In the genomic region with DNA sequence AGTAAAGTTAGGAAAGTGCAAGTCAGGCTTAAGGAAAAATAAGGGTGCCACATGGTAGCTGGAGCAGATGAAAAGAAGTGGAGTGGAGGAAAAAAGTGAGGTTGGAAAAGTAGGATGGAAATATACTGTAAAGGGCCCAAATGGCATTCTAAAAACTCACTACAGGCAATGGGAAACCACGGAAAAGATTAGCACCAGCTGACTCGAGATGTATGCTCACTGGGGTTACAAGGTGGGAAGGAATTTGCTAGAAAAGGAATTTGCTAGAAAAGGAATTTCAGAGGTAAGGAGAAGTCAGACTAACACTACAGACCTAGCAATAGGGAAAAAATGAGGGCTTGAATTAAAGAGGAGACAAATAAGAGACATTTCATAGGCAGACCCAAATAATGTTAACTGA, we compare ENCODE assay signal across 16 cellular contexts. TPM values are rescaled to one million over a fixed set of nuclear protein-coding genes. Genes with fewer than 3 reads are reported as not detected.
DNase-seq lines count a peak whose midpoint lies in the region; ATAC-seq and TF ChIP-seq lines count a peak whose summit lies in the region.
"Had no signal": no experiment of that assay in that cellular context is flagged by ENCODE, and none has a peak within 500 bp of the region (broad histone marks: within the 10 kb centered on the region; RNA-seq: fewer than 3 reads in every experiment).

No MANE protein-coding gene starts in this region.

- H3K27me3 Mint-ChIP-seq in activated T-cell treated with anti-CD3 and anti-CD28 coated beads, Interleukin-2, amount 50 U/mL, for 24 hours: no peaks in the 10 kb centered on the region
- H3K27me3 Mint-ChIP-seq in T-helper 17 cell: no peaks in the 10 kb centered on the region

- H3K9ac ChIP-seq in smooth muscle cell (ENCODE audit: low read depth): no peak overlapping the region
- H3K9ac ChIP-seq: KMS-11 had no signal

- peaks cover 8% of the 10 kb centered on the region for H3K4me1 ChIP-seq in smooth muscle cell (ENCODE audit: low read depth)

- H3K36me3 Mint-ChIP-seq in activated T-cell treated with anti-CD3 and anti-CD28 coated beads, Interleukin-2, amount 50 U/mL, for 24 hours (ENCODE audit: low read depth): peaks cover 80% of the 10 kb centered on the region
- H3K36me3 Mint-ChIP-seq in T-helper 17 cell (ENCODE audit: low read depth): peaks cover 15% of the 10 kb centered on the region

- H3K36me3 ChIP-seq in smooth muscle cell (ENCODE audit: low read depth): no peaks in the 10 kb centered on the region
- H3K36me3 ChIP-seq: pancreas had no signal

- WGBS in smooth muscle cell (ENCODE audit: low lambda C conversion rate): 11% methylated on average over 2 of the region's 2 CpGs

- ATAC-seq in T-helper 17 cell (no peak), HG02610 (IDR thresholded peaks at IDR 0.05; ENCODE audit: unreplicated experiment) (no peak)
- ATAC-seq: pancreas had no signal

- no peaks in the 10 kb centered on the region for H3K27me3 ChIP-seq in smooth muscle cell (ENCODE audit: low read depth)
- H3K27me3 ChIP-seq: brain microvascular endothelial cell, pancreas had no signal

- peaks cover 12% of the 10 kb centered on the region for H3K79me2 ChIP-seq in smooth muscle cell (ENCODE audit: low read depth)

- H3F3A ChIP-seq in smooth muscle cell (ENCODE audit: low read depth): no peaks in the 10 kb centered on the region

- H3K9me3 Mint-ChIP-seq in activated T-cell treated with anti-CD3 and anti-CD28 coated beads, Interleukin-2, amount 50 U/mL, for 24 hours: no peaks in the 10 kb centered on the region

- H3K4me2 ChIP-seq in smooth muscle cell: peak overlapping the region; percentile 16
- H3K4me2 ChIP-seq: KMS-11 had no signal

- H3K27ac ChIP-seq in smooth muscle cell (ENCODE audit: low read depth): no peak overlapping the region
- H3K27ac ChIP-seq: brain microvascular endothelial cell, KMS-11, left ventricle myocardium inferior, pancreas had no signal

- peaks cover 3% of the 10 kb centered on the region for H4K20me1 ChIP-seq in smooth muscle cell (ENCODE audit: low read depth)

- H3K4me3 Mint-ChIP-seq in activated T-cell treated with anti-CD3 and anti-CD28 coated beads, Interleukin-2, amount 50 U/mL, for 24 hours: peak overlapping the region; percentile 26
- H3K4me3 Mint-ChIP-seq in T-helper 17 cell: no peak overlapping the region

- H3K4me1 Mint-ChIP-seq in activated T-cell treated with anti-CD3 and anti-CD28 coated beads, Interleukin-2, amount 50 U/mL, for 24 hours (ENCODE audit: low read depth): peaks cover 58% of the 10 kb centered on the region
- H3K4me1 Mint-ChIP-seq in T-helper 17 cell: peaks cover 44% of the 10 kb centered on the region

- peak overlapping the region; percentile 83 for H3K27ac Mint-ChIP-seq in activated T-cell treated with anti-CD3 and anti-CD28 coated beads, Interleukin-2, amount 50 U/mL, for 24 hours
- H3K27ac Mint-ChIP-seq in T-helper 17 cell: peak overlapping the region; percentile 90

- H3K9me3 ChIP-seq in T-helper 17 cell (ENCODE audit: control insufficient read depth, low read length, poor library complexity, severe bottlenecking) (no peaks in the 10 kb centered on the region), smooth muscle cell (replicated peaks; ENCODE audit: low read depth) (no peaks in the 10 kb centered on the region)
- H3K9me3 ChIP-seq: left ventricle myocardium inferior, pancreas had no signal

- H2AFZ ChIP-seq in smooth muscle cell (ENCODE audit: low read depth): no peak overlapping the region

- no peak for DNase-seq in activated T-cell treated with anti-CD3 and anti-CD28 coated beads, Interleukin-2, amount 50 U/mL, for 24 hours
- DNase-seq in activated T-cell treated with anti-CD3 and anti-CD28 coated beads, Interleukin-2, amount 50 U/mL, for 48 hours: no peak
- DNase-seq in T-helper 17 cell: no peak
- DNase-seq in fibroblast of the aortic adventitia (ENCODE audit: low read depth): peak; percentile 34
- no peak for DNase-seq in smooth muscle cell (lab: John Stamatoyannopoulos, UW; ENCODE audit: unreplicated experiment)
- no peak for DNase-seq in NCI-H1048 (lab: John Stamatoyannopoulos, UW)
- DNase-seq in foreskin melanocyte: no peak
- DNase-seq: brain microvascular endothelial cell; left ventricle myocardium inferior; NCI-H2029; NCI-H774; pancreas; stimulated activated CD4-positive, alpha-beta T cell treated with anti-CD3 and anti-CD28 coated beads, Interleukin-12 subunit alpha, Interleukin-12 subunit beta, amount 100 ng/mL, for 4 hours; T1000 had no signal

- no peak for TF ChIP-seq CTCF in fibroblast of the aortic adventitia (IDR thresholded peaks at IDR 0.05; ENCODE audit: insufficient read depth, low read length)
- no peak for TF ChIP-seq CTCF in smooth muscle cell (IDR thresholded peaks at IDR 0.05; ENCODE audit: borderline replicate concordance, insufficient read depth, poor library complexity, severe bottlenecking)

- H3K4me3 ChIP-seq in fibroblast of the aortic adventitia (ENCODE audit: low read depth, low read length): no peak overlapping the region
- H3K4me3 ChIP-seq in smooth muscle cell: no peak overlapping the region
- H3K4me3 ChIP-seq: left ventricle myocardium inferior, pancreas had no signal

RNA-seq across cellular contexts. Expression of a gene that starts 3.6 kb away (rescaled TPM):
- total RNA-seq in T-helper 17 cell: 10 to 100 TPM; 37.2 to 51.5 TPM
- total RNA-seq in fibroblast of the aortic adventitia (ENCODE audit: low replicate concordance): 16.6 and 49.4 TPM in 2 replicates
- 17.7 and 18.6 TPM in 2 replicates for total RNA-seq in smooth muscle cell
- 12.9 and 14.4 TPM in 2 replicates for polyA plus RNA-seq in smooth muscle cell

RNA-seq across cellular contexts. Expression of a gene that starts 37.8 kb away (rescaled TPM):
- 10 to 100 TPM; 69.9 to 96.9 TPM for total RNA-seq in T-helper 17 cell
- 10.2 and 55.7 TPM in 2 replicates for total RNA-seq in fibroblast of the aortic adventitia (ENCODE audit: low replicate concordance)
- total RNA-seq in smooth muscle cell: 18.2 and 19.3 TPM in 2 replicates
- polyA plus RNA-seq in smooth muscle cell: 14.1 and 16.0 TPM in 2 replicates

RNA-seq across cellular contexts. Expression of a gene that starts 45.9 kb away (rescaled TPM):
- total RNA-seq in T-helper 17 cell (10 to 100 TPM; 60.6 to 71.2 TPM), fibroblast of the aortic adventitia (ENCODE audit: low replicate concordance) (36.8 and 51.4 TPM in 2 replicates), smooth muscle cell (17.2 and 35.4 TPM in 2 replicates)
- polyA plus RNA-seq in smooth muscle cell: 22.1 and 28.6 TPM in 2 replicates
